23 cellular contexts compared by ENCODE assay signal in genomic region chr16:81460075-81460474, GRCh38. TPM values are rescaled to one million over a fixed set of nuclear protein-coding genes. Genes with fewer than 3 reads are reported as not detected.
DNase-seq lines count a peak whose midpoint lies in the region; ATAC-seq, FAIRE-seq and TF ChIP-seq lines count a peak whose summit lies in the region.
"Had no signal": no experiment of that assay in that cellular context is flagged by ENCODE, and none has a peak within 500 bp of the region (broad histone marks: within the 10 kb centered on the region; RNA-seq: fewer than 3 reads in every experiment).

No MANE protein-coding gene starts in this region.

- H3K27me3 Mint-ChIP-seq in stimulated activated memory B cell treated with anti-CD40 and anti-IgM and Interleukin-4, amounts not matched to agents 10 μg/mL and 1 μg/mL and 100 μg/mL, for 72 hours: no peaks in the 10 kb centered on the region
- no peaks in the 10 kb centered on the region for H3K27me3 Mint-ChIP-seq in naive thymus-derived CD8-positive, alpha-beta T cell
- H3K27me3 Mint-ChIP-seq: CD4-positive, alpha-beta T cell had no signal

- H3K9me3 ChIP-seq in right atrium auricular region: no peaks in the 10 kb centered on the region
- no peaks in the 10 kb centered on the region for H3K9me3 ChIP-seq in KOPT-K1 (ENCODE audit: insufficient read depth, low read length, poor library complexity, severe bottlenecking)
- H3K9me3 ChIP-seq in kidney (ENCODE audit: control insufficient read depth in 1 of 2, low read length in 2 of 2): no peaks in the 10 kb centered on the region

- H3K27ac ChIP-seq in right atrium auricular region (no peak overlapping the region), KOPT-K1 (ENCODE audit: low read depth, low read length, poor library complexity, severe bottlenecking) (peak overlapping the region; percentile 18), kidney (ENCODE audit: low read depth in 2 of 2, low read length in 2 of 2) (peak overlapping the region in 1 of 2 donors; percentile 0)

- H3K36me3 ChIP-seq in right atrium auricular region: no peaks in the 10 kb centered on the region
- H3K36me3 ChIP-seq in KOPT-K1 (ENCODE audit: insufficient read depth, low read length): peaks cover 49% of the 10 kb centered on the region
- peaks cover 0 to 4% of the 10 kb centered on the region in 2 donors for H3K36me3 ChIP-seq in kidney (ENCODE audit: control insufficient read depth in 1 of 2, insufficient read depth in 2 of 2, low read length in 2 of 2)

- H3K4me1 Mint-ChIP-seq in stimulated activated memory B cell treated with anti-CD40 and anti-IgM and Interleukin-4, amounts not matched to agents 10 μg/mL and 1 μg/mL and 100 μg/mL, for 72 hours: peaks cover 88% of the 10 kb centered on the region
- peaks cover 36 to 79% (median 57%) of the 10 kb centered on the region in 4 donors for H3K4me1 Mint-ChIP-seq in naive thymus-derived CD8-positive, alpha-beta T cell

- H3K4me1 ChIP-seq in right atrium auricular region: peaks cover 0 to 27% of the 10 kb centered on the region in 2 donors
- H3K4me1 ChIP-seq in kidney (ENCODE audit: control insufficient read depth in 1 of 2, insufficient read depth in 1 of 2, low read depth in 1 of 2, low read length in 2 of 2): peaks cover 45 to 58% of the 10 kb centered on the region in 2 donors

- TF ChIP-seq CTCF in right atrium auricular region (IDR thresholded peaks at IDR 0.05) (no peak), kidney (IDR thresholded peaks at IDR 0.05; ENCODE audit: borderline replicate concordance, extremely low read depth, insufficient read depth) (no peak)

- H3K27ac Mint-ChIP-seq in stimulated activated memory B cell treated with anti-CD40 and anti-IgM and Interleukin-4, amounts not matched to agents 10 μg/mL and 1 μg/mL and 100 μg/mL, for 72 hours: peak overlapping the region; percentile 59
- H3K27ac Mint-ChIP-seq in naive thymus-derived CD8-positive, alpha-beta T cell: no peak overlapping the region

- peak; percentile 20 for ATAC-seq in left ventricle myocardium superior
- ATAC-seq in stimulated activated memory B cell treated with anti-CD40 and anti-IgM and Interleukin-4, amounts not matched to agents 10 μg/mL and 1 μg/mL and 100 μg/mL, for 72 hours: no peak
- ATAC-seq in naive thymus-derived CD8-positive, alpha-beta T cell: no peak

- no peak overlapping the region for H3K4me3 Mint-ChIP-seq in stimulated activated memory B cell treated with anti-CD40 and anti-IgM and Interleukin-4, amounts not matched to agents 10 μg/mL and 1 μg/mL and 100 μg/mL, for 72 hours
- no peak overlapping the region for H3K4me3 Mint-ChIP-seq in naive thymus-derived CD8-positive, alpha-beta T cell
- H3K4me3 Mint-ChIP-seq: CD4-positive, alpha-beta T cell had no signal

- H3K36me3 Mint-ChIP-seq in stimulated activated memory B cell treated with anti-CD40 and anti-IgM and Interleukin-4, amounts not matched to agents 10 μg/mL and 1 μg/mL and 100 μg/mL, for 72 hours: peaks cover 42% of the 10 kb centered on the region
- H3K36me3 Mint-ChIP-seq in naive thymus-derived CD8-positive, alpha-beta T cell: peaks cover 0 to 36% (median 11%) of the 10 kb centered on the region in 3 donors

- intact Hi-C loops in left ventricle myocardium superior (cut with micrococcal nuclease) (no loop called here), kidney (cut with DNase I) (no loop called here)

- H3K27me3 ChIP-seq in right atrium auricular region: no peaks in the 10 kb centered on the region

- no peak overlapping the region for H3K4me3 ChIP-seq in right atrium auricular region
- H3K4me3 ChIP-seq in kidney (ENCODE audit: low read length in 2 of 2): no peak overlapping the region

- peaks cover 3% of the 10 kb centered on the region for H3K9me3 Mint-ChIP-seq in stimulated activated memory B cell treated with anti-CD40 and anti-IgM and Interleukin-4, amounts not matched to agents 10 μg/mL and 1 μg/mL and 100 μg/mL, for 72 hours
- H3K9me3 Mint-ChIP-seq in naive thymus-derived CD8-positive, alpha-beta T cell: no peaks in the 10 kb centered on the region
- H3K9me3 Mint-ChIP-seq: CD4-positive, alpha-beta T cell had no signal

- no peak overlapping the region for H3K9ac ChIP-seq in kidney (ENCODE audit: low read length in 2 of 2)

- POLR2A ChIA-PET in naive thymus-derived CD8-positive, alpha-beta T cell (lab: Charles Lee): no interaction called here

- FAIRE-seq in kidney (lab: Jason Lieb, UNC): no peak
- FAIRE-seq: GM19239, H54, RCC 7860 had no signal

- DNase-seq in left ventricle myocardium superior (no peak), right atrium auricular region (ENCODE audit: low spot score) (no peak), kidney (peak; percentile 28), NCI-H2196 treated with DMSO at 0.1 percent for 48 hours (lab: John Stamatoyannopoulos, UW; ENCODE audit: unreplicated experiment) (no peak)
- DNase-seq in naive thymus-derived CD8-positive, alpha-beta T cell: no peak
- no peak for DNase-seq in activated CD8-positive, alpha-beta memory T cell treated with anti-CD3 and anti-CD28 coated beads, Interleukin-2, amount 50 U/mL, for 48 hours
- DNase-seq: ACHN; AML-193; Calu3; CD4-positive, alpha-beta T cell; Karpas-422; MM.1S; NCI-H1092 treated with DMSO at 0.1 percent for 48 hours; NCI-H1694; NCI-H2107; NCI-H345; NCI-H526 treated with DMSO at 0.1 percent for 48 hours; SIG-M5 had no signal

RNA-seq across cellular contexts. Expression of gene CMIP, which starts 15.5 kb away (rescaled TPM):
- total RNA-seq in left ventricle myocardium superior: 9.7 TPM
- 10 to 100 TPM in 1 of 2 donors, 1 to 10 TPM in 1; 7.7 to 19.2 TPM for total RNA-seq in right atrium auricular region
- 65.7 TPM for total RNA-seq in kidney
- 16.6 TPM for polyA plus RNA-seq in kidney (ENCODE audit: insufficient read depth, low read depth, low replicate concordance)
- total RNA-seq in naive thymus-derived CD8-positive, alpha-beta T cell: 10 to 100 TPM; 38.8 to 41.5 TPM
- 1 to 10 TPM in 1 of 3 donors, under 1 TPM in 2; 0.31 to 1.3 (median 0.65) TPM for polyA plus RNA-seq in naive thymus-derived CD8-positive, alpha-beta T cell
